ENCODE assay signal across 15 cellular contexts in the genomic region with DNA sequence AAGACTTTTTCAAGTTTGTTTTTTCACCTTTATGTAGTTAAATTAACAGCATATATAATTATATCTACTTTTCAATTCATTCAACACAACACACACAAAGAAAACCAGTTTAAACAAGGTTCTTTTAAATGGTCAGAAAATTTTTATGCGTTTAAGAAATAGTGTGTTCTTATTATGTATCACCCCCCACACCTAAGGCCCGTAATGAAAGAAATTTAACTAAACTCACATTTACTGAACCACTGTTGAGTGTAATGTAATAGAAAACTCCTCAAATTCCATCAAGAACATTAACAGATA. TPM values are rescaled to one million over a fixed set of nuclear protein-coding genes. Genes with fewer than 3 reads are reported as not detected.
A peak's percentile ranks its signal among the peaks of the same experiment; 100 is the strongest.
DNase-seq lines count a peak whose midpoint lies in the region; TF ChIP-seq lines count a peak whose summit lies in the region.
"Had no signal": no experiment of that assay in that cellular context is flagged by ENCODE, and none has a peak within 500 bp of the region (broad histone marks: within the 10 kb centered on the region; RNA-seq: fewer than 3 reads in every experiment).

No MANE protein-coding gene starts in this region.

- H3K4me2 ChIP-seq in OCI-LY7 (ENCODE audit: low read length), result no peak overlapping the region

- H3K4me3 ChIP-seq in OCI-LY7 (ENCODE audit: low read depth, low read length, poor library complexity, severe bottlenecking) (no peak overlapping the region), colonic mucosa (no peak overlapping the region)

- H3K36me3 Mint-ChIP-seq in chondrocyte (ENCODE audit: low read depth) (no peaks in the 10 kb centered on the region), neural crest cell (ENCODE audit: low read depth) (no peaks in the 10 kb centered on the region)
- H3K36me3 Mint-ChIP-seq: IgD-negative memory B cell, T-cell had no signal

- H3K9ac ChIP-seq in colonic mucosa (ENCODE audit: low read depth in 2 of 2, low read length in 2 of 2), result no peak overlapping the region

- H2AFZ ChIP-seq in OCI-LY7 (ENCODE audit: low read length), result no peak overlapping the region

- no peaks in the 10 kb centered on the region for H3K27me3 ChIP-seq in colonic mucosa

- H3K27ac ChIP-seq in 22Rv1 (no peak overlapping the region), OCI-LY7 (ENCODE audit: low read depth, low read length, poor library complexity, severe bottlenecking) (no peak overlapping the region), colonic mucosa (no peak overlapping the region)
- H3K27ac ChIP-seq: RWPE1 had no signal

- H3K27ac Mint-ChIP-seq in chondrocyte (ENCODE audit: unreplicated experiment) (no peak overlapping the region), neural crest cell (ENCODE audit: unreplicated experiment) (no peak overlapping the region)
- H3K27ac Mint-ChIP-seq: IgD-negative memory B cell, T-cell had no signal

- H3K4me3 Mint-ChIP-seq in chondrocyte (ENCODE audit: unreplicated experiment), result no peak overlapping the region
- H3K4me3 Mint-ChIP-seq in neural crest cell, result no peak overlapping the region
- H3K4me3 Mint-ChIP-seq: IgD-negative memory B cell, T-cell had no signal

- H3K4me1 Mint-ChIP-seq in chondrocyte (ENCODE audit: low read depth) (peaks cover 18% of the 10 kb centered on the region), neural crest cell (peaks cover 31% of the 10 kb centered on the region)
- H3K4me1 Mint-ChIP-seq: T-cell had no signal

- no peaks in the 10 kb centered on the region for H3K9me3 Mint-ChIP-seq in chondrocyte (ENCODE audit: low read depth)
- no peaks in the 10 kb centered on the region for H3K9me3 Mint-ChIP-seq in neural crest cell
- H3K9me3 Mint-ChIP-seq: IgD-negative memory B cell, T-cell had no signal

- no peaks in the 10 kb centered on the region for H4K20me1 ChIP-seq in OCI-LY7 (ENCODE audit: insufficient read depth, low read length)

- H3K4me1 ChIP-seq in OCI-LY7 (ENCODE audit: insufficient read depth, low read length, poor library complexity, severe bottlenecking) (no peaks in the 10 kb centered on the region), colonic mucosa (peaks cover 3% of the 10 kb centered on the region)

- H3K27me3 Mint-ChIP-seq in chondrocyte (ENCODE audit: low read depth) (no peaks in the 10 kb centered on the region), neural crest cell (ENCODE audit: low read depth) (no peaks in the 10 kb centered on the region)
- H3K27me3 Mint-ChIP-seq: IgD-negative memory B cell, T-cell had no signal

- intact Hi-C loops in OCI-LY7 (cut with micrococcal nuclease; ENCODE audit: unreplicated experiment), result loop anchor here (2.0 to 5.0 kb wide), 3 partner anchors 139 to 557 kb away; no protein-coding TSS in a partner anchor
- intact Hi-C loops in colonic mucosa (cut with DNase I), result loop anchor here (10.0 kb wide), 5 partner anchors 123 to 597 kb away; no protein-coding TSS in a partner anchor

- BruUV-seq in OCI-LY7 (replicated peaks; lab: Mats Ljungman, UMichigan), result no TSS peak

- POLR2A ChIA-PET in OCI-LY7 (lab: Charles Lee), result interaction anchor here (0.6 kb wide), 1 partner anchor 499 kb away, joined by 4 read pairs; no protein-coding TSS in a partner anchor

- H3K79me2 ChIP-seq in OCI-LY7 (ENCODE audit: insufficient read depth, low read depth, low read length), result no peaks in the 10 kb centered on the region

- TF ChIP-seq CTCF in 22Rv1 (IDR thresholded peaks at IDR 0.05) (peak; percentile 45), OCI-LY7 (conservative IDR thresholded peaks at IDR 0.05; ENCODE audit: low read length) (peak; percentile 16; the same call in 1 of the 2 replicates), chondrocyte (IDR thresholded peaks at IDR 0.05) (peak; percentile 61), neural crest cell (conservative IDR thresholded peaks at IDR 0.05) (peak; percentile 13), colonic mucosa (IDR thresholded peaks at IDR 0.05) (no peak)

- H3K9me3 ChIP-seq in OCI-LY7 (ENCODE audit: low read length), result no peaks in the 10 kb centered on the region
- no peaks in the 10 kb centered on the region for H3K9me3 ChIP-seq in colonic mucosa

- CTCF ChIA-PET in OCI-LY7 (lab: Charles Lee; ENCODE audit: unreplicated experiment), result interaction anchor here (2.1 kb wide), 1 partner anchor 329 kb away, joined by 8 read pairs; no protein-coding TSS in a partner anchor

- DNase-seq in OCI-LY7 (ENCODE audit: low spot score) (no peak), chondrocyte (ENCODE audit: low spot score) (no peak), neural crest cell (ENCODE audit: low read depth, low spot score) (no peak), colonic mucosa (no peak), COLO829 (ENCODE audit: low spot score) (no peak), NCI-H524 (lab: John Stamatoyannopoulos, UW) (no peak)
- DNase-seq: C1 segment of cervical spinal cord, DMS79, GOT3, NCI-H1105, SIG-M5, T-cell had no signal

- H3K36me3 ChIP-seq in OCI-LY7 (ENCODE audit: insufficient read depth, low read length) (no peaks in the 10 kb centered on the region), colonic mucosa (no peaks in the 10 kb centered on the region)

- no peaks in the 10 kb centered on the region for H3K9me2 ChIP-seq in OCI-LY7 (ENCODE audit: insufficient read depth, low read length)

RNA-seq across cellular contexts. Expression of a gene that starts 19.0 kb away (rescaled TPM):
- not detected in 2 replicates for total RNA-seq in OCI-LY7 (2014; rRNA removed; shearing (Covaris generic))
- not detected in 2 replicates for total RNA-seq in OCI-LY7 (2022)
- 0.40 to 1.3 TPM (median 0.56 TPM) in 3 replicates for total RNA-seq in chondrocyte
- 18.2 and 19.9 TPM in 2 replicates for total RNA-seq in neural crest cell
- 1 to 10 TPM; 7.3 to 8.1 TPM for total RNA-seq in colonic mucosa
